Comparison of ENCODE assay signal across 29 cellular contexts in genomic region chr11:64720167-64720566, GRCh38. TPM values are rescaled to one million over a fixed set of nuclear protein-coding genes. Genes with fewer than 3 reads are reported as not detected.
DNase-seq lines count a peak whose midpoint lies in the region; ATAC-seq, FAIRE-seq and TF ChIP-seq lines count a peak whose summit lies in the region.
"Had no signal": no experiment of that assay in that cellular context is flagged by ENCODE, and none has a peak within 500 bp of the region (broad histone marks: within the 10 kb centered on the region; RNA-seq: fewer than 3 reads in every experiment).

No MANE protein-coding gene starts in this region.

- 0 out of 2 replicates have a peak overlapping the region, but pooled peaks have one; percentile 53 for H2BK15ac ChIP-seq in H1 (ENCODE audit: low read length)

- H3K79me2 ChIP-seq in H1 (ENCODE audit: control insufficient read depth in 1 of 2, insufficient read depth in 2 of 2, low read length in 2 of 2), result no peaks in the 10 kb centered on the region
- no peaks in the 10 kb centered on the region for H3K79me2 ChIP-seq in neural progenitor cell (ENCODE audit: low read depth)

- H3K27me3 ChIP-seq in RWPE2 (ENCODE audit: insufficient read depth, poor library complexity, severe bottlenecking) (peaks cover 56% of the 10 kb centered on the region), H1 (replicated peaks in 1 of 4; ENCODE audit: control insufficient read depth in 3 of 4, extremely low read depth in 1 of 4, insufficient read depth in 3 of 4, low read length in 3 of 4) (peaks cover 7 to 25% (median 22%) of the 10 kb centered on the region in 4 experiments), neural progenitor cell (peaks cover 80% of the 10 kb centered on the region)
- H3K27me3 ChIP-seq: BE2C had no signal

- no peaks in the 10 kb centered on the region for H3K4me1 ChIP-seq in RWPE2 (ENCODE audit: insufficient read depth, poor library complexity, severe bottlenecking)
- peaks cover 8 to 25% (median 16%) of the 10 kb centered on the region in 4 experiments for H3K4me1 ChIP-seq in H1 (replicated peaks in 1 of 4; ENCODE audit: control insufficient read depth in 3 of 4, insufficient read depth in 4 of 4, low read length in 3 of 4)
- peaks cover 1% of the 10 kb centered on the region for H3K4me1 ChIP-seq in neural progenitor cell
- H3K4me1 ChIP-seq: BE2C had no signal

- H3K27ac ChIP-seq in RWPE2 (ENCODE audit: poor library complexity, severe bottlenecking) (no peak overlapping the region), H1 (ENCODE audit: low read depth, low read length) (no peak overlapping the region), neural progenitor cell (no peak overlapping the region)
- H3K27ac ChIP-seq: HL-60, PC-9, SJSA1 had no signal

- H3K4me3 ChIP-seq in RWPE2 (ENCODE audit: severe bottlenecking), result no peak overlapping the region
- H3K4me3 ChIP-seq in H1 (ENCODE audit: extremely low read depth in 1 of 4, insufficient read depth in 2 of 4, low read depth in 3 of 4, low read length in 4 of 4), result no peak overlapping the region
- H3K4me3 ChIP-seq in neural progenitor cell, result no peak overlapping the region
- H3K4me3 ChIP-seq: PC-9, SJSA1 had no signal

- no peak overlapping the region for H3K56ac ChIP-seq in H1 (replicated peaks; ENCODE audit: insufficient read length, low read depth, low read length)

- H3K4ac ChIP-seq in H1 (replicated peaks; ENCODE audit: insufficient read length, low read depth, low read length), result no peak overlapping the region

- H2BK20ac ChIP-seq in H1 (ENCODE audit: low read length), result no peak overlapping the region

- H3K9me3 ChIP-seq in RWPE2 (ENCODE audit: severe bottlenecking), result no peaks in the 10 kb centered on the region
- no peaks in the 10 kb centered on the region for H3K9me3 ChIP-seq in H1 (ENCODE audit: insufficient read depth in 2 of 2, low read depth in 1 of 2, low read length in 1 of 2)
- no peaks in the 10 kb centered on the region for H3K9me3 ChIP-seq in neural progenitor cell (ENCODE audit: low read depth)
- H3K9me3 ChIP-seq: BE2C, SJSA1 had no signal

- H3K18ac ChIP-seq in H1 (ENCODE audit: extremely low read depth, low read length), result no peak overlapping the region

- no peak for TF ChIP-seq RAD21 in H1 (IDR thresholded peaks at IDR 0.05 in 1 of 2, conservative IDR thresholded peaks at IDR 0.05 in 1 of 2; ENCODE audit: low read depth in 2 of 2, low read length in 2 of 2)

- H3K36me3 ChIP-seq in RWPE2 (ENCODE audit: low read depth), result no peaks in the 10 kb centered on the region
- H3K36me3 ChIP-seq in H1 (ENCODE audit: control insufficient read depth in 2 of 4, insufficient read depth in 4 of 4, low read length in 3 of 4), result no peaks in the 10 kb centered on the region
- no peaks in the 10 kb centered on the region for H3K36me3 ChIP-seq in neural progenitor cell
- H3K36me3 ChIP-seq: BE2C, SJSA1 had no signal

- TF ChIP-seq CTCF in RWPE2 (IDR thresholded peaks at IDR 0.05; ENCODE audit: poor library complexity, severe bottlenecking), result no peak
- TF ChIP-seq CTCF in H1 (IDR thresholded peaks at IDR 0.05; ENCODE audit: control extremely low read depth in 1 of 3, insufficient read depth in 1 of 3, low read depth in 1 of 3, low read length in 3 of 3), result no peak
- no peak for TF ChIP-seq CTCF in neural progenitor cell (IDR thresholded peaks at IDR 0.05)

- H3K9ac ChIP-seq in H1 (replicated peaks in 1 of 4; ENCODE audit: extremely low read depth in 1 of 4, low read depth in 3 of 4, low read length in 3 of 4), result no peak overlapping the region
- H3K9ac ChIP-seq in neural progenitor cell, result no peak overlapping the region

- WGBS in H1 (ENCODE audit: extremely low coverage in 1 of 2, insufficient coverage in 1 of 2, insufficient read length in 1 of 2, insufficient replicate concordance in 2 of 2, low coverage in 1 of 2, low lambda C conversion rate in 2 of 2, missing lambda C conversion rate in 1 of 2), 2 experiments, result 79% methylated on average over 9 of the region's 9 CpGs; no CpG with 5 or more reads in 1 of the 2 experiments

- H3K79me1 ChIP-seq in H1 (ENCODE audit: low read depth, low read length), result peaks cover 2% of the 10 kb centered on the region; the same call in 1 of the 2 replicates

- no peak for FAIRE-seq in H1 (lab: Jason Lieb, UNC)
- FAIRE-seq: GM18507 had no signal

- POLR2A ChIA-PET in H1 (lab: Charles Lee; ENCODE audit: partially characterized antibody), result no interaction called here

- no peak overlapping the region for H2BK5ac ChIP-seq in H1 (ENCODE audit: low read depth, low read length)

- CTCF ChIA-PET in H1 (lab: Charles Lee; ENCODE audit: partially characterized antibody), result interaction anchor here (0.9 to 4.7 kb wide), 5 partner anchors 16 to 68 kb away, joined by 3 to 30 read pairs (median 18); partner anchors contain the start of gene RASGRP2

- no peak overlapping the region for H3K23ac ChIP-seq in H1 (ENCODE audit: insufficient read length)

- H2AFZ ChIP-seq in H1 (ENCODE audit: low read length), result no peak overlapping the region
- H2AFZ ChIP-seq in neural progenitor cell (replicated peaks), result no peak overlapping the region
- H2AFZ ChIP-seq: PC-9 had no signal

- no peak overlapping the region for H4K5ac ChIP-seq in H1 (ENCODE audit: insufficient read length, low read depth, low read length)

- no peaks in the 10 kb centered on the region for H3K9me3 Mint-ChIP-seq in neural progenitor cell
- H3K9me3 Mint-ChIP-seq: CD8-positive, alpha-beta memory T cell; T-cell had no signal

- peaks cover 0 to under 1% of the 10 kb centered on the region in 2 experiments for H4K20me1 ChIP-seq in H1 (replicated peaks in 1 of 2; ENCODE audit: control insufficient read depth in 1 of 2, insufficient read depth in 2 of 2, low read length in 2 of 2)
- H4K20me1 ChIP-seq in neural progenitor cell (ENCODE audit: low read depth), result peaks cover 8% of the 10 kb centered on the region

- H3F3A ChIP-seq in neural progenitor cell (ENCODE audit: low read depth), result no peaks in the 10 kb centered on the region

- peak overlapping the region; percentile 80; the same call in 1 of the 2 replicates for H2BK12ac ChIP-seq in H1 (ENCODE audit: low read depth, low read length)

- no peak overlapping the region for H4K8ac ChIP-seq in H1 (ENCODE audit: extremely low read depth, insufficient read depth, low read length)

- peaks cover 8% of the 10 kb centered on the region; the same call in 1 of the 2 replicates for H3K23me2 ChIP-seq in H1 (ENCODE audit: low read depth, low read length)

- H3K27me3 Mint-ChIP-seq in neural progenitor cell (ENCODE audit: insufficient read depth, low read depth), result peaks cover 35% of the 10 kb centered on the region

- peaks cover 40% of the 10 kb centered on the region for H3K4me1 Mint-ChIP-seq in neural progenitor cell

- no peak overlapping the region for H4K91ac ChIP-seq in H1 (replicated peaks; ENCODE audit: insufficient read length, low read length)

- H3K14ac ChIP-seq in H1 (ENCODE audit: insufficient read length), result no peak overlapping the region

- no peak overlapping the region for H3K27ac Mint-ChIP-seq in neural progenitor cell

- H2AK5ac ChIP-seq in H1 (ENCODE audit: low read depth, low read length), result no peak overlapping the region

- TF ChIP-seq EP300 in H1 (IDR thresholded peaks at IDR 0.05; ENCODE audit: borderline replicate concordance in 1 of 2, low read depth in 2 of 2, low read length in 2 of 2), result no peak

- no peak overlapping the region for H3K4me2 ChIP-seq in H1 (ENCODE audit: insufficient read depth in 1 of 2, low read depth in 2 of 2, low read length in 2 of 2)
- no peak overlapping the region for H3K4me2 ChIP-seq in neural progenitor cell
- H3K4me2 ChIP-seq: PC-9 had no signal

- DNase-seq in RWPE2 (ENCODE audit: low spot score), result peak; percentile 60
- no peak for DNase-seq in H1 (ENCODE audit: low read depth in 1 of 2, low spot score in 2 of 2)
- DNase-seq in neural progenitor cell (ENCODE audit: low spot score), result no peak
- no peak for DNase-seq in inferior parietal cortex (ENCODE audit: extremely low spot score)
- DNase-seq in NCI-H1436 treated with DMSO at 0.1 percent for 48 hours (lab: John Stamatoyannopoulos, UW), result no peak
- DNase-seq in EL, result no peak
- DNase-seq: ACHN; BE2C; Calu3; CD8-positive, alpha-beta memory T cell; DND-41; Karpas-422; NCI-H1092; NCI-H146; NCI-H2029; NCI-H446; NCI-H524 treated with DMSO at 0.1 percent for 48 hours; NCI-H82; NK-92 treated with Interleukin-12 subunit alpha and Interleukin-12 subunit beta, amount 100 ng/mL, for 24 hours; PC-9; Right ventricle myocardium superior; T-cell had no signal

- no peaks in the 10 kb centered on the region for H3K36me3 Mint-ChIP-seq in neural progenitor cell
- H3K36me3 Mint-ChIP-seq: CD14-positive monocyte; CD8-positive, alpha-beta memory T cell; T-cell had no signal

- ATAC-seq in RWPE2 (ENCODE audit: low read depth) (no peak), GM18870 (IDR thresholded peaks at IDR 0.05; ENCODE audit: unreplicated experiment) (no peak)
- ATAC-seq: T-cell had no signal

- no peak for TF ChIP-seq POLR2A in H1 (IDR thresholded peaks at IDR 0.05; ENCODE audit: control extremely low read depth in 1 of 2, low read depth in 2 of 2, low read length in 2 of 2)

- peak overlapping the region; percentile 35 for H3K4me3 Mint-ChIP-seq in neural progenitor cell
- H3K4me3 Mint-ChIP-seq: CD14-positive monocyte, T-cell had no signal

- H2BK120ac ChIP-seq in H1 (replicated peaks; ENCODE audit: low read depth, low read length), result no peak overlapping the region

RNA-seq across cellular contexts. Expression of gene NRXN2, which starts 2.8 kb away (rescaled TPM):
- total RNA-seq in H1 (2021; fragmentation: NEBNext Ultra II Directional; extraction: Animal tissue kit (Norgen Biotek cat#: 25700)), result 11.4 and 11.5 TPM in 2 replicates
- 1.3 and 5.7 TPM in 2 replicates for polyA plus RNA-seq in H1 (2011; rRNA removed)
- polyA plus RNA-seq in H1 (2011; cell fraction: cytosol; rRNA removed), result 2.4 TPM
- polyA plus RNA-seq in H1 (2011; cell fraction: nucleus; rRNA removed), result 7.0 TPM
- 6.8 to 12.4 TPM (median 9.6 TPM) in 4 replicates for polyA plus RNA-seq in H1 (2012, experiment 1 of 2)
- polyA plus RNA-seq in H1 (2012, experiment 2 of 2), result 4.9 TPM
- polyA plus RNA-seq in H1 (2013, experiment 1 of 2), result 11.2 TPM
- polyA plus RNA-seq in H1 (2013, experiment 2 of 2), result 12.9 TPM
- 10.7 and 12.0 TPM in 2 replicates for polyA minus RNA-seq in H1 (2011; rRNA and poly(A)+ RNA removed)
- polyA minus RNA-seq in H1 (2011; cell fraction: cytosol; rRNA and poly(A)+ RNA removed), result 8.7 TPM
- 10.3 TPM for polyA minus RNA-seq in H1 (2011; cell fraction: nucleus; rRNA and poly(A)+ RNA removed)
- 2.2 and 9.2 TPM in 2 replicates for total RNA-seq in neural progenitor cell (ENCODE audit: low replicate concordance)
- total RNA-seq: Calu3, PC-9, SJSA1 had no signal
- polyA plus RNA-seq: CD14-positive monocyte; CD8-positive, alpha-beta memory T cell had no signal

RNA-seq across cellular contexts. Expression of gene RASGRP2, which starts 23.8 kb away (rescaled TPM):
- total RNA-seq in H1 (2021; fragmentation: NEBNext Ultra II Directional; extraction: Animal tissue kit (Norgen Biotek cat#: 25700)), result 37.9 and 40.6 TPM in 2 replicates
- 45.7 and 50.4 TPM in 2 replicates for polyA plus RNA-seq in H1 (2011; rRNA removed)
- polyA plus RNA-seq in H1 (2011; cell fraction: cytosol; rRNA removed), result 41.1 TPM
- 127 TPM for polyA plus RNA-seq in H1 (2011; cell fraction: nucleus; rRNA removed)
- 30.1 to 58.0 TPM (median 54.6 TPM) in 4 replicates for polyA plus RNA-seq in H1 (2012, experiment 1 of 2)
- polyA plus RNA-seq in H1 (2012, experiment 2 of 2), result 31.1 TPM
- 33.0 TPM for polyA plus RNA-seq in H1 (2013, experiment 1 of 2)
- 34.6 TPM for polyA plus RNA-seq in H1 (2013, experiment 2 of 2)
- 14.8 and 18.9 TPM in 2 replicates for polyA minus RNA-seq in H1 (2011; rRNA and poly(A)+ RNA removed)
- polyA minus RNA-seq in H1 (2011; cell fraction: cytosol; rRNA and poly(A)+ RNA removed), result 12.3 TPM
- 24.8 TPM for polyA minus RNA-seq in H1 (2011; cell fraction: nucleus; rRNA and poly(A)+ RNA removed)
- total RNA-seq in neural progenitor cell (ENCODE audit: low replicate concordance), result 0.06 and 1.8 TPM in 2 replicates
- total RNA-seq: Calu3, H4, RPMI7951 had no signal

RNA-seq across cellular contexts. Expression of gene PYGM, which starts 39.6 kb away (rescaled TPM):
- 9.6 and 9.7 TPM in 2 replicates for total RNA-seq in H1 (2021; fragmentation: NEBNext Ultra II Directional; extraction: Animal tissue kit (Norgen Biotek cat#: 25700))
- 10.0 and 15.2 TPM in 2 replicates for polyA plus RNA-seq in H1 (2011; rRNA removed)
- polyA plus RNA-seq in H1 (2011; cell fraction: cytosol; rRNA removed), result 10.4 TPM
- polyA plus RNA-seq in H1 (2011; cell fraction: nucleus; rRNA removed), result 20.9 TPM
- 9.2 to 15.4 TPM (median 13.0 TPM) in 4 replicates for polyA plus RNA-seq in H1 (2012, experiment 1 of 2)
- 11.5 TPM for polyA plus RNA-seq in H1 (2012, experiment 2 of 2)
- 6.9 TPM for polyA plus RNA-seq in H1 (2013, experiment 1 of 2)
- polyA plus RNA-seq in H1 (2013, experiment 2 of 2), result 6.3 TPM
- polyA minus RNA-seq in H1 (2011; rRNA and poly(A)+ RNA removed), result 13.2 and 16.4 TPM in 2 replicates
- 12.3 TPM for polyA minus RNA-seq in H1 (2011; cell fraction: cytosol; rRNA and poly(A)+ RNA removed)
- 5.4 TPM for polyA minus RNA-seq in H1 (2011; cell fraction: nucleus; rRNA and poly(A)+ RNA removed)
- 1.4 and 2.2 TPM in 2 replicates for total RNA-seq in neural progenitor cell (ENCODE audit: low replicate concordance)
- total RNA-seq: RPMI7951 had no signal

RNA-seq across cellular contexts. Expression of gene SF1, which starts 58.2 kb away (rescaled TPM):
- 353 and 365 TPM in 2 replicates for total RNA-seq in H1 (2021; fragmentation: NEBNext Ultra II Directional; extraction: Animal tissue kit (Norgen Biotek cat#: 25700))
- polyA plus RNA-seq in H1 (2011; rRNA removed), result 72.7 and 110 TPM in 2 replicates
- polyA plus RNA-seq in H1 (2011; cell fraction: cytosol; rRNA removed), result 70.0 TPM
- 197 TPM for polyA plus RNA-seq in H1 (2011; cell fraction: nucleus; rRNA removed)
- polyA plus RNA-seq in H1 (2012, experiment 1 of 2), result 259 to 328 TPM (median 273 TPM) in 4 replicates
- 150 TPM for polyA plus RNA-seq in H1 (2012, experiment 2 of 2)
- polyA plus RNA-seq in H1 (2013, experiment 1 of 2), result 194 TPM
- polyA plus RNA-seq in H1 (2013, experiment 2 of 2), result 181 TPM
- polyA minus RNA-seq in H1 (2011; rRNA and poly(A)+ RNA removed), result 75.9 and 88.7 TPM in 2 replicates
- polyA minus RNA-seq in H1 (2011; cell fraction: cytosol; rRNA and poly(A)+ RNA removed), result 107 TPM
- polyA minus RNA-seq in H1 (2011; cell fraction: nucleus; rRNA and poly(A)+ RNA removed), result 210 TPM
- total RNA-seq in neural progenitor cell (ENCODE audit: low replicate concordance), result 140 and 193 TPM in 2 replicates

Comparison
In these comparisons a context has a peak if more than half of its experiments do, and no peak if none do; other contexts are left out.
1. RNA of gene RASGRP2, which starts 23.8 kb away (total RNA-seq): 37.9 to 40.6 TPM in H1; 0.06 to 1.8 TPM in neural progenitor cell; every median in the first group is over 10 times any median in the second.